12 cellular contexts compared by ENCODE assay signal in the genomic region with DNA sequence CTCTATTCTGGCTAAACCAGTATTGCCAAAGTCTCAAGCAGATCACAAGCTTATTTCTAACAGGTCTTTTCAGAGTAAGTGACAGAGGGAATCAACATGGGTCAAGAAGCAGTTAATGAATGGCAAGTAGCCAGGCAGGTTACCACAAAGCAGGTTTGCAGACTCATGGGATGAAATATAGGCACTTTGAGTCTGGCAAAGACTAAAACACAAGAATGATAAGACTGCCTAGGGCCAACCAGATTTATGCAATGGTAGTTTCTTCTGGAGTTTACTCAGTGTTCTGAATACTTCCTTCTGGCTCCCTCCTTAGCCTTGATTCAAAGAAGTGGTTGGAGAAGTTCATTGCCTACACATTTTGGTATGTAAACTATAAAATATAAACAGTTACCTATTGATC. TPM values are rescaled to one million over a fixed set of nuclear protein-coding genes. Genes with fewer than 3 reads are reported as not detected.
A peak's percentile ranks its signal among the peaks of the same experiment; 100 is the strongest.
DNase-seq lines count a peak whose midpoint lies in the region; ATAC-seq and TF ChIP-seq lines count a peak whose summit lies in the region.
"Had no signal": no experiment of that assay in that cellular context is flagged by ENCODE, and none has a peak within 500 bp of the region (broad histone marks: within the 10 kb centered on the region; RNA-seq: fewer than 3 reads in every experiment).

No MANE protein-coding gene starts in this region.

- H3K4me3 Mint-ChIP-seq in activated CD8-positive, alpha-beta T cell treated with anti-CD3 and anti-CD28 coated beads for 36 hours: peak overlapping the region; percentile 25
- no peak overlapping the region for H3K4me3 Mint-ChIP-seq in activated CD8-positive, alpha-beta T cell treated with anti-CD3 and anti-CD28 coated beads, Interleukin-2, amount 10 ng/mL, durations not matched to agents 7 days and 5 days

- no peaks in the 10 kb centered on the region for H3K9me2 ChIP-seq in PC-9 (ENCODE audit: insufficient read depth)

- peak overlapping the region; percentile 47 for H3K27ac ChIP-seq in PC-9
- no peak overlapping the region for H3K27ac ChIP-seq in adrenal gland
- no peak overlapping the region for H3K27ac ChIP-seq in transverse colon

- no peak overlapping the region for H2AFZ ChIP-seq in PC-9

- H3K36me3 ChIP-seq in PC-9 (ENCODE audit: low read depth): peaks cover 37% of the 10 kb centered on the region
- H3K36me3 ChIP-seq in adrenal gland (replicated peaks in 1 of 2): no peaks in the 10 kb centered on the region
- H3K36me3 ChIP-seq in transverse colon: no peaks in the 10 kb centered on the region

- no peaks in the 10 kb centered on the region for H3K27me3 ChIP-seq in PC-9 (ENCODE audit: insufficient read depth, low read depth)
- no peaks in the 10 kb centered on the region for H3K27me3 ChIP-seq in adrenal gland
- no peaks in the 10 kb centered on the region for H3K27me3 ChIP-seq in transverse colon

- TF ChIP-seq CTCF in activated CD8-positive, alpha-beta T cell treated with anti-CD3 and anti-CD28 coated beads for 36 hours (IDR thresholded peaks at IDR 0.05): no peak
- TF ChIP-seq CTCF in PC-9 (conservative IDR thresholded peaks at IDR 0.05) (no peak), retinal pigment epithelial cell (conservative IDR thresholded peaks at IDR 0.05; ENCODE audit: low read depth, low read length) (no peak), adrenal gland (IDR thresholded peaks at IDR 0.05) (no peak), transverse colon (IDR thresholded peaks at IDR 0.05) (no peak)

- H4K20me1 ChIP-seq in PC-9 (ENCODE audit: insufficient read depth): peaks cover 72% of the 10 kb centered on the region

- intact Hi-C loops in activated CD8-positive, alpha-beta T cell treated with anti-CD3 and anti-CD28 coated beads for 36 hours (cut with micrococcal nuclease): loop anchor here (5.0 to 10.0 kb wide), 5 partner anchors 78 to 242 kb away; a partner anchor contains a TSS
- intact Hi-C loops in PC-9 (cut with micrococcal nuclease; ENCODE audit: unreplicated experiment) (loop anchor here (2.0 to 10.0 kb wide), 6 partner anchors 83 to 463 kb away; a partner anchor contains a TSS), adrenal gland (cut with DNase I) (loop anchor here in 1 of 2 donors (10.0 kb wide), 2 partner anchors 175 to 195 kb away; a partner anchor contains a TSS), transverse colon (cut with DNase I; ENCODE audit: low total_unique reads) (no loop called here)

- TF ChIP-seq POLR2A in adrenal gland (IDR thresholded peaks at IDR 0.05) (no peak), transverse colon (IDR thresholded peaks at IDR 0.05) (no peak)

- H3F3A ChIP-seq in PC-9 (ENCODE audit: insufficient read depth, low read depth): peaks cover 40% of the 10 kb centered on the region

- H3K9me3 Mint-ChIP-seq in activated CD8-positive, alpha-beta T cell treated with anti-CD3 and anti-CD28 coated beads for 36 hours: peaks cover 3% of the 10 kb centered on the region
- no peaks in the 10 kb centered on the region for H3K9me3 Mint-ChIP-seq in activated CD8-positive, alpha-beta T cell treated with anti-CD3 and anti-CD28 coated beads, Interleukin-2, amount 10 ng/mL, durations not matched to agents 7 days and 5 days (ENCODE audit: insufficient read depth)

- peaks cover 84% of the 10 kb centered on the region for H3K79me2 ChIP-seq in PC-9 (ENCODE audit: low read depth)

- no peak for ATAC-seq in activated CD8-positive, alpha-beta T cell treated with anti-CD3 and anti-CD28 coated beads for 36 hours
- no peak for ATAC-seq in activated CD8-positive, alpha-beta T cell treated with anti-CD3 and anti-CD28 coated beads, Interleukin-2, amount 10 ng/mL, durations not matched to agents 7 days and 5 days
- ATAC-seq in esophagus mucosa (peak; percentile 48), HG02588 (IDR thresholded peaks at IDR 0.05; ENCODE audit: unreplicated experiment) (no peak)

- DNase-seq in activated CD8-positive, alpha-beta T cell treated with anti-CD3 and anti-CD28 coated beads for 36 hours: no peak
- DNase-seq in activated CD8-positive, alpha-beta T cell treated with anti-CD3 and anti-CD28 coated beads, Interleukin-2, amount 10 ng/mL, durations not matched to agents 7 days and 5 days: no peak
- DNase-seq in PC-9: peak; percentile 46 to 93
- no peak for DNase-seq in retinal pigment epithelial cell (ENCODE audit: low read depth)
- no peak for DNase-seq in adrenal gland
- DNase-seq in transverse colon: no peak
- DNase-seq: effector memory CD4-positive, alpha-beta T cell; NCI-H146; SHP77 treated with DMSO at 0.1 percent for 48 hours; substantia nigra had no signal

- peaks cover 52% of the 10 kb centered on the region for H3K36me3 Mint-ChIP-seq in activated CD8-positive, alpha-beta T cell treated with anti-CD3 and anti-CD28 coated beads for 36 hours (ENCODE audit: low read depth)
- peaks cover 30% of the 10 kb centered on the region for H3K36me3 Mint-ChIP-seq in activated CD8-positive, alpha-beta T cell treated with anti-CD3 and anti-CD28 coated beads, Interleukin-2, amount 10 ng/mL, durations not matched to agents 7 days and 5 days (ENCODE audit: low read depth)

- peak overlapping the region; percentile 78 for H3K4me2 ChIP-seq in PC-9

- CTCF ChIA-PET in activated CD8-positive, alpha-beta T cell treated with anti-CD3 and anti-CD28 coated beads for 36 hours (lab: Charles Lee): interaction anchor here (1.2 kb wide), 1 partner anchor 204 kb away, joined by 4 read pairs; no protein-coding TSS in a partner anchor
- CTCF ChIA-PET in activated CD8-positive, alpha-beta T cell treated with anti-CD3 and anti-CD28 coated beads, Interleukin-2, amount 10 ng/mL, durations not matched to agents 7 days and 5 days (lab: Charles Lee): interaction anchor here (0.7 to 2.4 kb wide), 3 partner anchors 80 to 199 kb away, joined by 3 to 9 read pairs (median 5); a partner anchor contains a TSS
- CTCF ChIA-PET in PC-9 (lab: Charles Lee): interaction anchor here (0.6 to 2.0 kb wide), 3 partner anchors 80 to 395 kb away, joined by 3 to 14 read pairs (median 4); a partner anchor contains a TSS

- H3K27ac Mint-ChIP-seq in activated CD8-positive, alpha-beta T cell treated with anti-CD3 and anti-CD28 coated beads for 36 hours: peak overlapping the region; percentile 24
- no peak overlapping the region for H3K27ac Mint-ChIP-seq in activated CD8-positive, alpha-beta T cell treated with anti-CD3 and anti-CD28 coated beads, Interleukin-2, amount 10 ng/mL, durations not matched to agents 7 days and 5 days

- H3K27me3 Mint-ChIP-seq in activated CD8-positive, alpha-beta T cell treated with anti-CD3 and anti-CD28 coated beads for 36 hours: no peaks in the 10 kb centered on the region
- no peaks in the 10 kb centered on the region for H3K27me3 Mint-ChIP-seq in activated CD8-positive, alpha-beta T cell treated with anti-CD3 and anti-CD28 coated beads, Interleukin-2, amount 10 ng/mL, durations not matched to agents 7 days and 5 days (ENCODE audit: low read depth)

- in situ Hi-C loops in transverse colon (cut with MboI; ENCODE audit: low pct_ligation_motif_present in 1 of 4, low pct_unique_long_range_greater_than_20kb in 1 of 4, low sequenced_read_pairs in 3 of 4): loop anchor here (10.0 to 25.0 kb wide), 2 partner anchors 178 to 205 kb away; a partner anchor contains a TSS

- BruUV-seq in PC-9 (replicated peaks; lab: Mats Ljungman, UMichigan): no TSS peak

- H3K4me3 ChIP-seq in PC-9 (peak overlapping the region; percentile 3; the same call in 1 of the 2 replicates), retinal pigment epithelial cell (ENCODE audit: low read length) (peak overlapping the region; percentile 99), adrenal gland (no peak overlapping the region), transverse colon (no peak overlapping the region)

- H3K9me3 ChIP-seq in PC-9 (ENCODE audit: insufficient read depth, low read depth) (peaks cover 1% of the 10 kb centered on the region; the same call in 1 of the 2 replicates), adrenal gland (replicated peaks in 1 of 3) (no peaks in the 10 kb centered on the region), transverse colon (no peaks in the 10 kb centered on the region)

- peaks cover 58% of the 10 kb centered on the region for H3K4me1 ChIP-seq in PC-9 (replicated peaks; ENCODE audit: insufficient read depth)
- peaks cover 7 to 64% of the 10 kb centered on the region in 2 donors for H3K4me1 ChIP-seq in adrenal gland (replicated peaks in 1 of 2)
- H3K4me1 ChIP-seq in transverse colon: peaks cover 9 to 53% (median 21%) of the 10 kb centered on the region in 4 donors

- no peak for TF ChIP-seq EP300 in transverse colon (IDR thresholded peaks at IDR 0.05; ENCODE audit: low read depth)

- POLR2A ChIA-PET in activated CD8-positive, alpha-beta T cell treated with anti-CD3 and anti-CD28 coated beads for 36 hours (lab: Charles Lee): interaction anchor here (1.3 kb wide), 1 partner anchor 189 kb away, joined by 4 read pairs; a partner anchor contains a TSS
- POLR2A ChIA-PET in activated CD8-positive, alpha-beta T cell treated with anti-CD3 and anti-CD28 coated beads, Interleukin-2, amount 10 ng/mL, durations not matched to agents 7 days and 5 days (lab: Charles Lee): interaction anchor here (1.1 kb wide), 1 partner anchor 189 kb away, joined by 4 read pairs; a partner anchor contains a TSS
- POLR2A ChIA-PET in PC-9 (lab: Charles Lee; ENCODE audit: unreplicated experiment): no interaction called here

- peaks cover 67% of the 10 kb centered on the region for H3K4me1 Mint-ChIP-seq in activated CD8-positive, alpha-beta T cell treated with anti-CD3 and anti-CD28 coated beads for 36 hours (ENCODE audit: low read depth)
- H3K4me1 Mint-ChIP-seq in activated CD8-positive, alpha-beta T cell treated with anti-CD3 and anti-CD28 coated beads, Interleukin-2, amount 10 ng/mL, durations not matched to agents 7 days and 5 days (ENCODE audit: low read depth): peaks cover 80% of the 10 kb centered on the region

RNA-seq across cellular contexts. Expression of a gene that starts 3.6 kb away (rescaled TPM):
- total RNA-seq in activated CD8-positive, alpha-beta T cell treated with anti-CD3 and anti-CD28 coated beads for 36 hours: 10 to 100 TPM; 63.6 to 65.7 TPM
- 10 to 100 TPM; 82.4 to 90.6 TPM for total RNA-seq in activated CD8-positive, alpha-beta T cell treated with anti-CD3 and anti-CD28 coated beads, Interleukin-2, amount 10 ng/mL, durations not matched to agents 7 days and 5 days
- 152 and 189 TPM in 2 replicates for total RNA-seq in PC-9 (2021)
- 307 TPM for total RNA-seq in esophagus mucosa
- total RNA-seq in adrenal gland: 100 to 1,000 TPM in 1 of 8 donors, 10 to 100 TPM in 7; 16.2 to 914 (median 39.4) TPM
- 1,000 to 10,000 TPM in 1 of 3 donors, 10 to 100 TPM in 2; 15.4 to 1,290 (median 24.5) TPM for polyA plus RNA-seq in adrenal gland
- 10 to 100 TPM; 16.9 to 51.4 (median 41.8) TPM for total RNA-seq in transverse colon

Comparison
In these comparisons a context has a peak if more than half of its experiments do, and no peak if none do; other contexts are left out.
1. DNase-seq: peak in PC-9 (2 of 2); none in activated CD8-positive, alpha-beta T cell treated with anti-CD3 and anti-CD28 coated beads for 36 hours (single experiment), activated CD8-positive, alpha-beta T cell treated with anti-CD3 and anti-CD28 coated beads, Interleukin-2, amount 10 ng/mL, durations not matched to agents 7 days and 5 days (single experiment), retinal pigment epithelial cell (single experiment), adrenal gland (0 of 7) and transverse colon (single experiment).
2. H3K4me3 ChIP-seq: peak in PC-9 (single experiment) and retinal pigment epithelial cell (single experiment); none in adrenal gland (0 of 4) and transverse colon (0 of 4).